ENCODE assay signal across 25 cellular contexts in genomic region chr3:76131396-76132153, GRCh38.
DNase-seq lines count a peak whose midpoint lies in the region; ATAC-seq, FAIRE-seq and TF ChIP-seq lines count a peak whose summit lies in the region.
"Had no signal": no experiment of that assay in that cellular context is flagged by ENCODE, and none has a peak within 500 bp of the region (broad histone marks: within the 10 kb centered on the region; RNA-seq: fewer than 3 reads in every experiment).

No MANE protein-coding gene starts in this region.

- no peaks in the 10 kb centered on the region for H4K20me1 ChIP-seq in osteoblast (ENCODE audit: insufficient read depth, low read length)

- H3K4me1 ChIP-seq in osteoblast (ENCODE audit: insufficient read depth, low read length), result no peaks in the 10 kb centered on the region
- H3K4me1 ChIP-seq: adrenal gland, BE2C, thyroid gland had no signal

- no peak overlapping the region for H3K27ac ChIP-seq in osteoblast (ENCODE audit: low read depth, low read length)
- H3K27ac ChIP-seq: adrenal gland, skin epidermis, thyroid gland had no signal

- H3K36me3 Mint-ChIP-seq in activated T-cell treated with anti-CD3 and anti-CD28 coated beads, Interleukin-2, amount 50 U/mL, for 72 hours (ENCODE audit: insufficient read depth in 2 of 2), result no peaks in the 10 kb centered on the region
- H3K36me3 Mint-ChIP-seq: naive thymus-derived CD4-positive, alpha-beta T cell had no signal

- H3K36me3 ChIP-seq in osteoblast (ENCODE audit: insufficient read depth, low read length), result no peaks in the 10 kb centered on the region
- H3K36me3 ChIP-seq: adrenal gland, BE2C, thyroid gland had no signal

- H3K27me3 ChIP-seq in osteoblast (ENCODE audit: insufficient read depth, low read length), result no peaks in the 10 kb centered on the region
- H3K27me3 ChIP-seq: adrenal gland, BE2C, thyroid gland had no signal

- H3K27ac Mint-ChIP-seq in activated T-cell treated with anti-CD3 and anti-CD28 coated beads, Interleukin-2, amount 50 U/mL, for 72 hours, result no peak overlapping the region
- H3K27ac Mint-ChIP-seq: effector memory CD8-positive, alpha-beta T cell; naive thymus-derived CD4-positive, alpha-beta T cell; T-helper 2 cell treated with Interferon-gamma antibody and Interleukin-4, amounts not matched to agents 5 μg/mL and 100 μg/mL, for 36 hours had no signal

- H3K27me3 Mint-ChIP-seq in activated T-cell treated with anti-CD3 and anti-CD28 coated beads, Interleukin-2, amount 50 U/mL, for 72 hours (ENCODE audit: low read depth), result no peaks in the 10 kb centered on the region
- H3K27me3 Mint-ChIP-seq: effector memory CD8-positive, alpha-beta T cell; naive thymus-derived CD4-positive, alpha-beta T cell had no signal

- DNase-seq in H54 (ENCODE audit: insufficient read length, low spot score), result peak; percentile 17
- peak; percentile 47 for DNase-seq in RPMI7951 (ENCODE audit: low read depth)
- peak; percentile 3 for DNase-seq in fibroblast of peridontal ligament (ENCODE audit: extremely low read depth)
- DNase-seq in osteoblast (ENCODE audit: insufficient read length, low spot score, missing footprints), result peak; percentile 15
- DNase-seq in activated T-cell treated with anti-CD3 and anti-CD28 coated beads, Interleukin-2, amount 50 U/mL, for 72 hours, result no peak
- no peak for DNase-seq in HuH-7.5 (ENCODE audit: low spot score)
- DNase-seq: activated CD4-positive, CD25-positive, alpha-beta regulatory T cell treated with anti-CD3 and anti-CD28 coated beads, Interleukin-2, amount 50 U/mL, for 72 hours; adrenal gland; BE2C; cerebellar nuclear complex; effector memory CD8-positive, alpha-beta T cell; GF-D8; MM.1S; naive thymus-derived CD4-positive, alpha-beta T cell; NCI-H2029 treated with DMSO at 0.1 percent for 48 hours; NCI-H510A; posterior cingulate gyrus; thyroid gland had no signal

- TF ChIP-seq POLR2A in H54 (IDR thresholded peaks at IDR 0.05; ENCODE audit: low read depth, low read length), result no peak

- TF ChIP-seq CTCF in osteoblast (IDR thresholded peaks at IDR 0.05; ENCODE audit: extremely low read depth, low read depth, low read length), result no peak

- H3K9me3 Mint-ChIP-seq in activated T-cell treated with anti-CD3 and anti-CD28 coated beads, Interleukin-2, amount 50 U/mL, for 72 hours, result peaks cover 3 to 5% of the 10 kb centered on the region in 2 donors

- no peak for ATAC-seq in GM18517 (IDR thresholded peaks at IDR 0.05; ENCODE audit: unreplicated experiment)
- no peak for ATAC-seq in activated T-cell treated with anti-CD3 and anti-CD28 coated beads, Interleukin-2, amount 50 U/mL, for 72 hours (replicated peaks in 1 of 2)
- ATAC-seq in GM21360 (IDR thresholded peaks at IDR 0.05; ENCODE audit: unreplicated experiment), result no peak
- ATAC-seq: effector memory CD8-positive, alpha-beta T cell; HCT116; naive thymus-derived CD4-positive, alpha-beta T cell had no signal

- peak; percentile 95 for FAIRE-seq in H54 (lab: Jason Lieb, UNC)
- FAIRE-seq: frontal cortex had no signal

- H3K79me2 ChIP-seq in osteoblast (ENCODE audit: insufficient read depth, low read length), result no peaks in the 10 kb centered on the region

- H2AFZ ChIP-seq in osteoblast (ENCODE audit: low read length), result no peak overlapping the region

- H3K4me1 Mint-ChIP-seq in activated T-cell treated with anti-CD3 and anti-CD28 coated beads, Interleukin-2, amount 50 U/mL, for 72 hours (ENCODE audit: low read depth), result no peaks in the 10 kb centered on the region
- H3K4me1 Mint-ChIP-seq: naive thymus-derived CD4-positive, alpha-beta T cell had no signal

- no peaks in the 10 kb centered on the region for H3K9me3 ChIP-seq in osteoblast (ENCODE audit: low read depth, low read length)
- H3K9me3 ChIP-seq: adrenal gland, BE2C, thyroid gland had no signal

- H3K4me2 ChIP-seq in osteoblast (ENCODE audit: insufficient read depth, low read length), result no peak overlapping the region

- no peak overlapping the region for H3K4me3 Mint-ChIP-seq in activated T-cell treated with anti-CD3 and anti-CD28 coated beads, Interleukin-2, amount 50 U/mL, for 72 hours
- H3K4me3 Mint-ChIP-seq: effector memory CD8-positive, alpha-beta T cell; naive thymus-derived CD4-positive, alpha-beta T cell; T-helper 2 cell treated with Interferon-gamma antibody and Interleukin-4, amounts not matched to agents 5 μg/mL and 100 μg/mL, for 36 hours had no signal

- no peak overlapping the region for H3K4me3 ChIP-seq in osteoblast (ENCODE audit: insufficient read depth, low read length)
- H3K4me3 ChIP-seq: adrenal gland, lung, skin epidermis, thyroid gland had no signal

Comparison
In these comparisons a context has a peak if more than half of its experiments do, and no peak if none do; other contexts are left out.
1. DNase-seq: peak in H54 (single experiment), RPMI7951 (single experiment), fibroblast of peridontal ligament (single experiment) and osteoblast (single experiment); none in activated T-cell treated with anti-CD3 and anti-CD28 coated beads, Interleukin-2, amount 50 U/mL, for 72 hours (0 of 2) and HuH-7.5 (single experiment).